8 cellular contexts compared by ENCODE assay signal in genomic region chr6:53335224-53335994, GRCh38. TPM values are rescaled to one million over a fixed set of nuclear protein-coding genes. Genes with fewer than 3 reads are reported as not detected.
A peak's percentile ranks its signal among the peaks of the same experiment; 100 is the strongest.
DNase-seq lines count a peak whose midpoint lies in the region; ATAC-seq, FAIRE-seq and TF ChIP-seq lines count a peak whose summit lies in the region.

No MANE protein-coding gene starts in this region.

- peak; percentile 71 for ATAC-seq in GM19328 (IDR thresholded peaks at IDR 0.05; ENCODE audit: unreplicated experiment)
- ATAC-seq in HG03108 (IDR thresholded peaks at IDR 0.05; ENCODE audit: unreplicated experiment), result peak; percentile 84
- ATAC-seq in activated CD4-positive, CD25-positive, alpha-beta regulatory T cell treated with anti-CD3 and anti-CD28 coated beads, Interleukin-2, amount 50 U/mL, for 24 hours, result peak; percentile 74 to 75

- H3K27me3 Mint-ChIP-seq in endothelial cell (ENCODE audit: unreplicated experiment), result peaks cover 11% of the 10 kb centered on the region

- H3K27ac Mint-ChIP-seq in endothelial cell (ENCODE audit: unreplicated experiment), result peak overlapping the region; percentile 96

- peak overlapping the region; percentile 72 for H3K4me3 Mint-ChIP-seq in endothelial cell (ENCODE audit: unreplicated experiment)

- TF ChIP-seq CTCF in endothelial cell (IDR thresholded peaks at IDR 0.05; ENCODE audit: unreplicated experiment) (no peak), coronary artery (IDR thresholded peaks at IDR 0.05) (no peak)

- no peak overlapping the region for H3K4me3 ChIP-seq in coronary artery

- H3K9me3 Mint-ChIP-seq in endothelial cell (ENCODE audit: unreplicated experiment), result no peaks in the 10 kb centered on the region

- no peak overlapping the region for H3K27ac ChIP-seq in coronary artery

- H3K4me1 Mint-ChIP-seq in endothelial cell (ENCODE audit: unreplicated experiment), result peaks cover 57% of the 10 kb centered on the region

- peaks cover 20% of the 10 kb centered on the region for H3K36me3 Mint-ChIP-seq in endothelial cell (ENCODE audit: low read depth, unreplicated experiment)

- peak; percentile 46 for DNase-seq in endothelial cell (ENCODE audit: low spot score)
- DNase-seq in stimulated activated CD4-positive, alpha-beta T cell treated with anti-CD3 and anti-CD28 coated beads, TNF-alpha, amount 100 ng/mL, for 1 hour (ENCODE audit: low read depth in 3 of 3, low spot score in 1 of 3), result peak; percentile 29 to 36 (median 30)
- no peak for DNase-seq in NCI-H1930 (lab: John Stamatoyannopoulos, UW)
- DNase-seq in RCC 7860 (ENCODE audit: low spot score), result no peak
- no peak for DNase-seq in coronary artery (ENCODE audit: low spot score)

- FAIRE-seq in RCC 7860 (lab: Jason Lieb, UNC), result no peak

RNA-seq across cellular contexts. Expression of gene ELOVL5, which starts 13.3 kb away (rescaled TPM):
- total RNA-seq in endothelial cell (ENCODE audit: unreplicated experiment), result 163 TPM

Comparison
In these comparisons a context has a peak if more than half of its experiments do, and no peak if none do; other contexts are left out.
1. DNase-seq: peak in endothelial cell (single experiment) and stimulated activated CD4-positive, alpha-beta T cell treated with anti-CD3 and anti-CD28 coated beads, TNF-alpha, amount 100 ng/mL, for 1 hour (3 of 3); none in NCI-H1930 (0 of 2), RCC 7860 (single experiment) and coronary artery (single experiment).
2. Peak in every context shown above with its lines, with median percentiles within 50 percentile points of each other: ATAC-seq.